Comparison of ENCODE assay signal across 8 cellular contexts in the genomic region with DNA sequence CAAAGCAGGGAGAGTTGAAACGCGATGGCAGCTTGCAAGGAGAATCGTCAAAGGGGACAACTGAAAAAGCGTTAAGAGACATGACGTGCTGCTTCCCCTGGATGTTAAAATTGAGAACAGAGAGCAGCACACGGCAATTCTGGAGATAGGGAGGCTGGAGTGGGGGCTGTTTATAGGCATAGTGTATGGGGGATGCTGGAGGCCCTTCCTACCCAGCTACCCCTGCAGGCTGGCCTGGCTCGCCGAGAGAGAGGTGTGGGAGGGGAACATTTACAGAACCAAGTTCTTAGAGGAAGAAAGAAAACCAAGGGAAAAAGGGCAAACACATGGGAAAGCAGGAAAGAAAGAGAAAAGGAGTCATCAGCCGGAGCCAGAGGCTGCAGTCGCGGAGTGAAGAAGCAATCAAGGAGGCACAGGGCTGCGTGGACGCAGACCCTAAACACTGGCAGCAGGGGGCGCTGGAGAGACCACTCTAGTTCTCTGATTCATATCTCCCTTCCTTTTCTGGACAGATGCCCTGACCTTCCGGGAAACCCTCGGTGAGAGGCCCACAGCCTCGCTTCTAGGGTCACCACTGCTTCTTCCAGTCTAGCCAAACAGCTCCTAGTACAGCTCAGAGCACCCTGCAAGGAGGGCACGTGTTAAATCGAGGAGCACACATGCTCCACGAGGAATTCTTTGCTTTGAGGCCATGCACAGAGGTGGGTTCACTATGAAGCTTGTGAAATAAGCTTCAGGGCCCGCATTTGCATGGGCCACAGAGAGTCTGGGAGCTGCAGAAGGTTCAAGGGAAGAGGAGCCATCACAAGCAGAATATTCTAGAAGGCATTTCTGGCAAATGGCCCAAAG. TPM values are rescaled to one million over a fixed set of nuclear protein-coding genes. Genes with fewer than 3 reads are reported as not detected.
A peak's percentile ranks its signal among the peaks of the same experiment; 100 is the strongest.
DNase-seq lines count a peak whose midpoint lies in the region; ATAC-seq and TF ChIP-seq lines count a peak whose summit lies in the region.

No MANE protein-coding gene starts in this region.

- CTCF ChIA-PET in activated naive CD4-positive, alpha-beta T cell treated with anti-CD3 and anti-CD28 coated beads for 36 hours (lab: Charles Lee): interaction anchor here (0.6 to 0.9 kb wide), 4 partner anchors 107 to 775 kb away, joined by 3 to 6 read pairs (median 3); no protein-coding TSS in a partner anchor

- peak; percentile 61 for ATAC-seq in stimulated activated naive CD8-positive, alpha-beta T cell treated with anti-CD3 and anti-CD28 coated beads, Interleukin-15, Interleukin-2, amounts not matched to agents 100 U/mL and 50 U/mL, for 24 hours
- ATAC-seq in HG02610 (IDR thresholded peaks at IDR 0.05; ENCODE audit: unreplicated experiment): no peak

- H3K4me1 Mint-ChIP-seq in activated naive CD4-positive, alpha-beta T cell treated with anti-CD3 and anti-CD28 coated beads for 36 hours (ENCODE audit: low read depth): no peaks in the 10 kb centered on the region

- peaks cover 3% of the 10 kb centered on the region for H3K9me3 Mint-ChIP-seq in activated naive CD4-positive, alpha-beta T cell treated with anti-CD3 and anti-CD28 coated beads for 36 hours

- H3K27ac ChIP-seq in 22Rv1: no peak overlapping the region

- no peak overlapping the region for H3K4me3 ChIP-seq in GM12875 (ENCODE audit: low read depth, low read length)
- H3K4me3 ChIP-seq in Jurkat, Clone E6-1 (ENCODE audit: low read length): no peak overlapping the region

- H3K27ac Mint-ChIP-seq in activated naive CD4-positive, alpha-beta T cell treated with anti-CD3 and anti-CD28 coated beads for 36 hours: no peak overlapping the region

- intact Hi-C loops in activated naive CD4-positive, alpha-beta T cell treated with anti-CD3 and anti-CD28 coated beads for 36 hours (cut with micrococcal nuclease): no loop called here

- peaks cover 7% of the 10 kb centered on the region for H3K27me3 Mint-ChIP-seq in activated naive CD4-positive, alpha-beta T cell treated with anti-CD3 and anti-CD28 coated beads for 36 hours (ENCODE audit: low read depth)

- no peaks in the 10 kb centered on the region for H3K36me3 Mint-ChIP-seq in activated naive CD4-positive, alpha-beta T cell treated with anti-CD3 and anti-CD28 coated beads for 36 hours (ENCODE audit: low read depth)

- TF ChIP-seq CTCF in 22Rv1 (IDR thresholded peaks at IDR 0.05) (peak; percentile 72), GM12875 (IDR thresholded peaks at IDR 0.05; ENCODE audit: borderline replicate concordance, insufficient read depth, low read depth, low read length) (peak; percentile 86)

- peak; percentile 16 for DNase-seq in Jurkat, Clone E6-1 (ENCODE audit: low read depth, low spot score)
- DNase-seq in activated naive CD4-positive, alpha-beta T cell treated with anti-CD3 and anti-CD28 coated beads for 36 hours: peak; percentile 51
- DNase-seq in iPS-NIHi11 (ENCODE audit: low spot score): peak; percentile 70
- DNase-seq in stimulated activated naive CD8-positive, alpha-beta T cell treated with anti-CD3 and anti-CD28 coated beads, Interleukin-15, Interleukin-2, amounts not matched to agents 100 U/mL and 50 U/mL, for 24 hours: peak; percentile 67
- no peak for DNase-seq in HPDE6-E6E7 (ENCODE audit: extremely low spot score)

- H3K4me3 Mint-ChIP-seq in activated naive CD4-positive, alpha-beta T cell treated with anti-CD3 and anti-CD28 coated beads for 36 hours: no peak overlapping the region

RNA-seq across cellular contexts. Expression of gene MYH13, which starts 55.6 kb away (rescaled TPM):
- polyA plus RNA-seq in Jurkat, Clone E6-1 (2012; ENCODE audit: insufficient read depth, insufficient read length): not detected
- not detected for total RNA-seq in activated naive CD4-positive, alpha-beta T cell treated with anti-CD3 and anti-CD28 coated beads for 36 hours
